ENCODE assay signal across 8 cellular contexts in genomic region chr12:56629459-56630179, GRCh38. TPM values are rescaled to one million over a fixed set of nuclear protein-coding genes. Genes with fewer than 3 reads are reported as not detected.
DNase-seq lines count a peak whose midpoint lies in the region; ATAC-seq and TF ChIP-seq lines count a peak whose summit lies in the region.

No MANE protein-coding gene starts in this region.

- H3K27me3 Mint-ChIP-seq in activated naive CD8-positive, alpha-beta T cell treated with anti-CD3 and anti-CD28 coated beads, Interleukin-2, amount 10 ng/mL, durations not matched to agents 7 days and 5 days, result no peaks in the 10 kb centered on the region

- H3K4me3 Mint-ChIP-seq in activated naive CD8-positive, alpha-beta T cell treated with anti-CD3 and anti-CD28 coated beads, Interleukin-2, amount 10 ng/mL, durations not matched to agents 7 days and 5 days, result peak overlapping the region; percentile 84

- peak; percentile 10 for ATAC-seq in GM21528 (IDR thresholded peaks at IDR 0.05; ENCODE audit: low FRiP score, unreplicated experiment)
- peak; percentile 14 for ATAC-seq in activated naive CD8-positive, alpha-beta T cell treated with anti-CD3 and anti-CD28 coated beads, Interleukin-2, amount 10 ng/mL, durations not matched to agents 7 days and 5 days (ENCODE audit: low read depth)

- no peak for DNase-seq in AG09309 (ENCODE audit: low read depth)
- peak; percentile 38 to 58 (median 55) for DNase-seq in Peyer's patch
- peak; percentile 63 for DNase-seq in activated naive CD8-positive, alpha-beta T cell treated with anti-CD3 and anti-CD28 coated beads, Interleukin-2, amount 10 ng/mL, durations not matched to agents 7 days and 5 days
- no peak for DNase-seq in right atrium auricular region (ENCODE audit: low spot score)
- peak; percentile 60 for DNase-seq in retina
- no peak for DNase-seq in epidermal melanocyte (ENCODE audit: insufficient read length, low spot score)
- DNase-seq in NOMO-1 (lab: John Stamatoyannopoulos, UW; ENCODE audit: unreplicated experiment in 2 of 2), result no peak

- TF ChIP-seq CTCF in AG09309 (IDR thresholded peaks at IDR 0.05; ENCODE audit: control insufficient read depth, insufficient read depth, low read depth, low read length, missing control alignments) (no peak), Peyer's patch (IDR thresholded peaks at IDR 0.05) (no peak), right atrium auricular region (IDR thresholded peaks at IDR 0.05) (no peak)

- no peaks in the 10 kb centered on the region for H3K36me3 ChIP-seq in Peyer's patch
- no peaks in the 10 kb centered on the region for H3K36me3 ChIP-seq in right atrium auricular region

- TF ChIP-seq POLR2A in Peyer's patch (IDR thresholded peaks at IDR 0.05), result no peak

- peak overlapping the region; percentile 86 for H3K27ac Mint-ChIP-seq in activated naive CD8-positive, alpha-beta T cell treated with anti-CD3 and anti-CD28 coated beads, Interleukin-2, amount 10 ng/mL, durations not matched to agents 7 days and 5 days

- no peaks in the 10 kb centered on the region for H3K9me3 Mint-ChIP-seq in activated naive CD8-positive, alpha-beta T cell treated with anti-CD3 and anti-CD28 coated beads, Interleukin-2, amount 10 ng/mL, durations not matched to agents 7 days and 5 days

- POLR2A ChIA-PET in activated naive CD8-positive, alpha-beta T cell treated with anti-CD3 and anti-CD28 coated beads, Interleukin-2, amount 10 ng/mL, durations not matched to agents 7 days and 5 days (lab: Charles Lee), result interaction anchor here (0.5 to 3.4 kb wide), 14 partner anchors 7 to 1115 kb away, joined by 3 to 33 read pairs (median 6); partner anchors contain the start of genes ATP5F1B, PTGES3, RBMS2 and STAT2

- H3K9me3 ChIP-seq in Peyer's patch (no peaks in the 10 kb centered on the region), right atrium auricular region (no peaks in the 10 kb centered on the region)

- H3K27me3 ChIP-seq in Peyer's patch (no peaks in the 10 kb centered on the region), right atrium auricular region (no peaks in the 10 kb centered on the region)

- H3K4me1 ChIP-seq in Peyer's patch, result peaks cover 7 to 48% (median 25%) of the 10 kb centered on the region in 4 donors
- peaks cover 0 to 62% of the 10 kb centered on the region in 2 donors for H3K4me1 ChIP-seq in right atrium auricular region

- H3K27ac ChIP-seq in Peyer's patch (peak overlapping the region; percentile 89 to 97 (median 90)), right atrium auricular region (peak overlapping the region; percentile 96 to 98)

- H3K36me3 Mint-ChIP-seq in activated naive CD8-positive, alpha-beta T cell treated with anti-CD3 and anti-CD28 coated beads, Interleukin-2, amount 10 ng/mL, durations not matched to agents 7 days and 5 days, result peaks cover 13% of the 10 kb centered on the region

- peaks cover 62% of the 10 kb centered on the region for H3K4me1 Mint-ChIP-seq in activated naive CD8-positive, alpha-beta T cell treated with anti-CD3 and anti-CD28 coated beads, Interleukin-2, amount 10 ng/mL, durations not matched to agents 7 days and 5 days

- H3K4me3 ChIP-seq in AG09309 (ENCODE audit: control insufficient read depth, low read depth, low read length), result peak overlapping the region; percentile 62
- peak overlapping the region; percentile 86 to 99 (median 94) for H3K4me3 ChIP-seq in Peyer's patch
- peak overlapping the region; percentile 97 to 99 for H3K4me3 ChIP-seq in right atrium auricular region

RNA-seq across cellular contexts. Expression of gene BAZ2A, which starts 0.5 kb away (rescaled TPM):
- total RNA-seq in Peyer's patch, result 100 to 1,000 TPM in 3 of 4 donors, 10 to 100 TPM in 1; 98.2 to 259 (median 141) TPM
- total RNA-seq in activated naive CD8-positive, alpha-beta T cell treated with anti-CD3 and anti-CD28 coated beads, Interleukin-2, amount 10 ng/mL, durations not matched to agents 7 days and 5 days, result 100 to 1,000 TPM; 139 to 145 TPM
- 10 to 100 TPM; 38.6 to 42.7 TPM for total RNA-seq in right atrium auricular region

RNA-seq across cellular contexts. Expression of gene ATP5F1B, which starts 16.2 kb away (rescaled TPM):
- 100 to 1,000 TPM; 333 to 768 (median 688) TPM for total RNA-seq in Peyer's patch
- 100 to 1,000 TPM; 468 to 471 TPM for total RNA-seq in activated naive CD8-positive, alpha-beta T cell treated with anti-CD3 and anti-CD28 coated beads, Interleukin-2, amount 10 ng/mL, durations not matched to agents 7 days and 5 days
- total RNA-seq in right atrium auricular region, result 1,000 to 10,000 TPM; 1,028 to 1,860 TPM

RNA-seq across cellular contexts. Expression of gene PTGES3, which starts 58.5 kb away (rescaled TPM):
- total RNA-seq in Peyer's patch, result 10 to 100 TPM; 50.6 to 95.7 (median 67.3) TPM
- total RNA-seq in activated naive CD8-positive, alpha-beta T cell treated with anti-CD3 and anti-CD28 coated beads, Interleukin-2, amount 10 ng/mL, durations not matched to agents 7 days and 5 days, result 100 to 1,000 TPM; 210 to 217 TPM
- total RNA-seq in right atrium auricular region, result 10 to 100 TPM; 69.6 to 71.1 TPM

Comparison
In these comparisons a context has a peak if more than half of its experiments do, and no peak if none do; other contexts are left out.
1. DNase-seq: peak in Peyer's patch (3 of 3), activated naive CD8-positive, alpha-beta T cell treated with anti-CD3 and anti-CD28 coated beads, Interleukin-2, amount 10 ng/mL, durations not matched to agents 7 days and 5 days (single experiment) and retina (single experiment); none in AG09309 (single experiment), right atrium auricular region (single experiment), epidermal melanocyte (single experiment) and NOMO-1 (0 of 2).
2. Peak in every context shown above with its lines, with median percentiles within 50 percentile points of each other: H3K4me3 ChIP-seq.